ENCODE assay signal across 8 cellular contexts in the genomic region with DNA sequence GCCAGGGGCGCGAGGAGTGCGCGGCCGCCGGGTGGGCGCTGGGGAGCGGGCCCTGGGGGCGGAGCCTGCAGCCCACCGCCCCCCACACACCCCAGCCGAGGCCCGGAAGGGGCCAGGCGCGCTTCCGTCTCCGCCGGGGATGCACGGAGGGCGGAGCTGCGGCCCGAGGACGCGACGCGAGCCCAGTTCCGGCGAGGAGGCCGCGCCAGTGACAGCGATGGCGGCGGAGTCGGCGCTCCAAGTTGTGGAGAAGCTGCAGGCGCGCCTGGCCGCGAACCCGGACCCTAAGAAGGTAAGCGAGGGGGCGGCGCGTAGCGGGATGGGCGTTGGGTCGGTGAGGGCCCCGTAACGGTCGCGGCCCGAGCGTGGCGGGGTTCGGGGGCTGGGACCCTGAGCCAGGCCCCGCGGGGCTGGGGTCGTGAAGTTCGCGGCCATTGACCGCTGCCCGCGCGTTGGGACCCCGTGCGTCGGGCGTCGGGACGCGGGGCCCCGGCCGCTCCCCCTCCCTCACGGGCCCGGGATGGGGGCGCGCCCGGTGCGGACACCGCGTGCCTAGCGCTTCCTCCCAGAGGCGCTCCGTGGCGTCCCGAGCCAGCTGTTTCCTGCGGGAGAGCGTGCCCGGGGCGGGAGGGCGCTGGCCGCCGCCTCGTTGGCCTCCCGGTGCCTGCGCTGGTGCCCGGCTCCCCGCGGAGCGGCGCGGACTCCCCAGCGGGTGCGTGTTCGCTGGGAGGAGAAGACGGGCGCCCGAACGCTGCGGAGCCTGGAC. TPM values are rescaled to one million over a fixed set of nuclear protein-coding genes. Genes with fewer than 3 reads are reported as not detected.
DNase-seq lines count a peak whose midpoint lies in the region; ATAC-seq and TF ChIP-seq lines count a peak whose summit lies in the region.

A gene with protein sequence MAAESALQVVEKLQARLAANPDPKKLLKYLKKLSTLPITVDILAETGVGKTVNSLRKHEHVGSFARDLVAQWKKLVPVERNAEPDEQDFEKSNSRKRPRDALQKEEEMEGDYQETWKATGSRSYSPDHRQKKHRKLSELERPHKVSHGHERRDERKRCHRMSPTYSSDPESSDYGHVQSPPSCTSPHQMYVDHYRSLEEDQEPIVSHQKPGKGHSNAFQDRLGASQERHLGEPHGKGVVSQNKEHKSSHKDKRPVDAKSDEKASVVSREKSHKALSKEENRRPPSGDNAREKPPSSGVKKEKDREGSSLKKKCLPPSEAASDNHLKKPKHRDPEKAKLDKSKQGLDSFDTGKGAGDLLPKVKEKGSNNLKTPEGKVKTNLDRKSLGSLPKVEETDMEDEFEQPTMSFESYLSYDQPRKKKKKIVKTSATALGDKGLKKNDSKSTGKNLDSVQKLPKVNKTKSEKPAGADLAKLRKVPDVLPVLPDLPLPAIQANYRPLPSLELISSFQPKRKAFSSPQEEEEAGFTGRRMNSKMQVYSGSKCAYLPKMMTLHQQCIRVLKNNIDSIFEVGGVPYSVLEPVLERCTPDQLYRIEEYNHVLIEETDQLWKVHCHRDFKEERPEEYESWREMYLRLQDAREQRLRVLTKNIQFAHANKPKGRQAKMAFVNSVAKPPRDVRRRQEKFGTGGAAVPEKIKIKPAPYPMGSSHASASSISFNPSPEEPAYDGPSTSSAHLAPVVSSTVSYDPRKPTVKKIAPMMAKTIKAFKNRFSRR (plus strand): TSS at position 185 of the 766 bp plus-strand sequence. CDS start 33 bp downstream, at position 218.

- BruUV-seq in Panc1 (replicated peaks; lab: Mats Ljungman, UMichigan) = no TSS peak

- POLR2A ChIA-PET in CD8-positive, alpha-beta T cell (lab: Charles Lee) = interaction anchor here (0.9 to 2.7 kb wide), 8 partner anchors 14 to 399 kb away, joined by 3 to 15 read pairs (median 4); a partner anchor contains a TSS
- POLR2A ChIA-PET in Panc1 (lab: Charles Lee) = interaction anchor here (1.0 kb wide), 1 partner anchor 52 kb away, joined by 3 read pairs; no protein-coding TSS in a partner anchor
- POLR2A ChIA-PET in naive thymus-derived CD4-positive, alpha-beta T cell (lab: Charles Lee) = interaction anchor here (0.7 to 4.5 kb wide), 17 partner anchors 8 to 403 kb away, joined by 3 to 30 read pairs (median 3); a partner anchor contains a TSS

- H3K4me1 Mint-ChIP-seq in CD8-positive, alpha-beta T cell (ENCODE audit: low read depth) = peaks cover 48% of the 10 kb centered on the region
- peaks cover 35 to 52% (median 49%) of the 10 kb centered on the region in 7 donors for H3K4me1 Mint-ChIP-seq in naive thymus-derived CD4-positive, alpha-beta T cell
- H3K4me1 Mint-ChIP-seq in stimulated activated naive B cell treated with anti-CD40 and anti-IgM and Interleukin-4, amounts not matched to agents 10 μg/mL and 1 μg/mL and 100 μg/mL, for 72 hours = peaks cover 34 to 53% of the 10 kb centered on the region in 2 donors

- H3K27ac Mint-ChIP-seq in CD8-positive, alpha-beta T cell = peak within 1 kb of the TSS; percentile 93
- peak within 1 kb of the TSS; percentile 80 to 95 (median 91) for H3K27ac Mint-ChIP-seq in naive thymus-derived CD4-positive, alpha-beta T cell
- H3K27ac Mint-ChIP-seq in stimulated activated naive B cell treated with anti-CD40 and anti-IgM and Interleukin-4, amounts not matched to agents 10 μg/mL and 1 μg/mL and 100 μg/mL, for 72 hours = peak within 1 kb of the TSS; percentile 98

- TF ChIP-seq CTCF in CD8-positive, alpha-beta T cell (IDR thresholded peaks at IDR 0.05) = no peak
- no peak for TF ChIP-seq CTCF in Panc1 (IDR thresholded peaks at IDR 0.05)

- peak; percentile 39 to 86 (median 76) for DNase-seq in CD8-positive, alpha-beta T cell
- DNase-seq in Panc1 (ENCODE audit: low read depth, low spot score) = no peak
- peak; percentile 71 for DNase-seq in activated T-helper 1 cell treated with Interleukin-2 at 50 U/mL for 16 hours (ENCODE audit: low read depth)
- DNase-seq in fibroblast of gingiva (ENCODE audit: low read depth) = peak; percentile 64
- DNase-seq in naive thymus-derived CD4-positive, alpha-beta T cell = peak; percentile 68 to 84 (median 77)
- DNase-seq in stimulated activated naive B cell treated with anti-CD40 and anti-IgM and Interleukin-4, amounts not matched to agents 10 μg/mL and 1 μg/mL and 100 μg/mL, for 72 hours = peak; percentile 71

- peaks cover 34% of the 10 kb centered on the region for H3K4me1 ChIP-seq in CD8-positive, alpha-beta T cell (ENCODE audit: insufficient read depth, low read length)
- H3K4me1 ChIP-seq in Panc1 (ENCODE audit: control insufficient read depth, insufficient read depth, low read length) = peaks cover 30% of the 10 kb centered on the region
- peaks cover 22 to 39% of the 10 kb centered on the region in 2 donors for H3K4me1 ChIP-seq in naive thymus-derived CD4-positive, alpha-beta T cell (ENCODE audit: control insufficient read depth in 2 of 2, insufficient read depth in 2 of 2, low read length in 2 of 2)

- H3K9me3 Mint-ChIP-seq in CD8-positive, alpha-beta T cell = no peaks in the 10 kb centered on the region
- H3K9me3 Mint-ChIP-seq in naive thymus-derived CD4-positive, alpha-beta T cell = no peaks in the 10 kb centered on the region
- H3K9me3 Mint-ChIP-seq in stimulated activated naive B cell treated with anti-CD40 and anti-IgM and Interleukin-4, amounts not matched to agents 10 μg/mL and 1 μg/mL and 100 μg/mL, for 72 hours = no peaks in the 10 kb centered on the region

- H3K4me3 Mint-ChIP-seq in CD8-positive, alpha-beta T cell = peak within 1 kb of the TSS; percentile 91
- peak within 1 kb of the TSS; percentile 90 to 93 (median 92) for H3K4me3 Mint-ChIP-seq in naive thymus-derived CD4-positive, alpha-beta T cell
- H3K4me3 Mint-ChIP-seq in stimulated activated naive B cell treated with anti-CD40 and anti-IgM and Interleukin-4, amounts not matched to agents 10 μg/mL and 1 μg/mL and 100 μg/mL, for 72 hours = peak within 1 kb of the TSS; percentile 92 to 95

- CTCF ChIA-PET in CD8-positive, alpha-beta T cell (lab: Charles Lee) = interaction anchor here (1.4 kb wide), 1 partner anchor 52 kb away, joined by 3 read pairs; a partner anchor contains a TSS
- CTCF ChIA-PET in Panc1 (lab: Charles Lee) = interaction anchor here (0.6 to 0.7 kb wide), 3 partner anchors 8 to 153 kb away, joined by 3 to 4 read pairs (median 3); no protein-coding TSS in a partner anchor
- CTCF ChIA-PET in naive thymus-derived CD4-positive, alpha-beta T cell (lab: Charles Lee) = interaction anchor here (0.6 kb wide), 2 partner anchors 31 to 247 kb away, joined by 3 to 4 read pairs; no protein-coding TSS in a partner anchor

- peak within 1 kb of the TSS; percentile 91 for H3K4me3 ChIP-seq in CD8-positive, alpha-beta T cell (ENCODE audit: low read depth, low read length)
- peak within 1 kb of the TSS; percentile 87 to 90 for H3K4me3 ChIP-seq in Panc1 (ENCODE audit: low read depth in 2 of 2, low read length in 2 of 2)
- H3K4me3 ChIP-seq in naive thymus-derived CD4-positive, alpha-beta T cell (ENCODE audit: low read length) = peak within 1 kb of the TSS; percentile 87

- no peaks in the 10 kb centered on the region for H3K27me3 ChIP-seq in CD8-positive, alpha-beta T cell (ENCODE audit: insufficient read depth, low read length)
- no peaks in the 10 kb centered on the region for H3K27me3 ChIP-seq in Panc1 (ENCODE audit: control insufficient read depth, insufficient read depth, low read length)
- no peaks in the 10 kb centered on the region for H3K27me3 ChIP-seq in naive thymus-derived CD4-positive, alpha-beta T cell (ENCODE audit: control insufficient read depth in 2 of 2, insufficient read depth in 2 of 2, low read length in 2 of 2)

- H3K27me3 Mint-ChIP-seq in CD8-positive, alpha-beta T cell (ENCODE audit: low read depth) = no peaks in the 10 kb centered on the region
- H3K27me3 Mint-ChIP-seq in naive thymus-derived CD4-positive, alpha-beta T cell = no peaks in the 10 kb centered on the region
- H3K27me3 Mint-ChIP-seq in stimulated activated naive B cell treated with anti-CD40 and anti-IgM and Interleukin-4, amounts not matched to agents 10 μg/mL and 1 μg/mL and 100 μg/mL, for 72 hours = no peaks in the 10 kb centered on the region

- H3K27ac ChIP-seq in CD8-positive, alpha-beta T cell (ENCODE audit: low read depth, low read length) = peak within 1 kb of the TSS; percentile 84
- peak within 1 kb of the TSS; percentile 94 for H3K27ac ChIP-seq in Panc1 (ENCODE audit: low read length)
- H3K27ac ChIP-seq in naive thymus-derived CD4-positive, alpha-beta T cell (ENCODE audit: low read depth, low read length) = peak within 1 kb of the TSS; percentile 96

- in situ Hi-C loops in Panc1 (cut with HindIII; ENCODE audit: low pct_unique_long_range_greater_than_20kb, low sequenced_read_pairs) = no loop called here

- H3K36me3 Mint-ChIP-seq in CD8-positive, alpha-beta T cell = peaks cover 23% of the 10 kb centered on the region
- peaks cover 0 to 7% (median 0%) of the 10 kb centered on the region in 5 donors for H3K36me3 Mint-ChIP-seq in naive thymus-derived CD4-positive, alpha-beta T cell
- H3K36me3 Mint-ChIP-seq in stimulated activated naive B cell treated with anti-CD40 and anti-IgM and Interleukin-4, amounts not matched to agents 10 μg/mL and 1 μg/mL and 100 μg/mL, for 72 hours = peaks cover 17 to 21% of the 10 kb centered on the region in 2 donors

- no peaks in the 10 kb centered on the region for H3K9me3 ChIP-seq in CD8-positive, alpha-beta T cell (ENCODE audit: low read length)
- no peaks in the 10 kb centered on the region for H3K9me3 ChIP-seq in Panc1 (ENCODE audit: control insufficient read depth, insufficient read depth, low read depth, low read length)
- no peaks in the 10 kb centered on the region for H3K9me3 ChIP-seq in naive thymus-derived CD4-positive, alpha-beta T cell (ENCODE audit: control insufficient read depth in 2 of 3, low read length in 3 of 3)

- peak; percentile 95 for ATAC-seq in CD8-positive, alpha-beta T cell
- ATAC-seq in GM19351 (IDR thresholded peaks at IDR 0.05; ENCODE audit: unreplicated experiment) = peak; percentile 74
- peak; percentile 61 for ATAC-seq in HG03565 (IDR thresholded peaks at IDR 0.05; ENCODE audit: unreplicated experiment)
- peak; percentile 95 for ATAC-seq in Panc1
- peak; percentile 98 for ATAC-seq in naive thymus-derived CD4-positive, alpha-beta T cell
- peak; percentile 92 to 95 for ATAC-seq in stimulated activated naive B cell treated with anti-CD40 and anti-IgM and Interleukin-4, amounts not matched to agents 10 μg/mL and 1 μg/mL and 100 μg/mL, for 72 hours (replicated peaks)

- intact Hi-C loops in CD8-positive, alpha-beta T cell (cut with DNase I, micrococcal nuclease) = loop anchor here (1.0 to 2.0 kb wide), 4 partner anchors 35 to 57 kb away; a partner anchor contains a TSS
- intact Hi-C loops in Panc1 (cut with micrococcal nuclease; ENCODE audit: unreplicated experiment) = loop anchor here (5.0 kb wide), 1 partner anchor 36 kb away; no protein-coding TSS in a partner anchor
- intact Hi-C loops in naive thymus-derived CD4-positive, alpha-beta T cell (cut with micrococcal nuclease) = loop anchor here (1.0 to 10.0 kb wide), 8 partner anchors 35 to 375 kb away; a partner anchor contains a TSS

- H3K36me3 ChIP-seq in CD8-positive, alpha-beta T cell (ENCODE audit: insufficient read depth, low read length) = no peaks in the 10 kb centered on the region
- H3K36me3 ChIP-seq in Panc1 (ENCODE audit: control insufficient read depth, insufficient read depth, low read length) = peaks cover 4% of the 10 kb centered on the region
- H3K36me3 ChIP-seq in naive thymus-derived CD4-positive, alpha-beta T cell (ENCODE audit: control insufficient read depth in 2 of 3, insufficient read depth in 3 of 3, low read length in 3 of 3) = peaks cover 0 to 7% (median 0%) of the 10 kb centered on the region in 3 experiments

RNA-seq across cellular contexts. Expression of the gene that starts here (rescaled TPM):
- 10 to 100 TPM; 41.5 to 43.3 TPM for total RNA-seq in CD8-positive, alpha-beta T cell
- 58.5 TPM for total RNA-seq in Panc1 (2021; ENCODE audit: unreplicated experiment)
- 25.6 TPM for polyA plus RNA-seq in Panc1 (2012; ENCODE audit: insufficient read length)
- total RNA-seq in naive thymus-derived CD4-positive, alpha-beta T cell = 10 to 100 TPM; 28.0 to 36.1 (median 30.4) TPM
- 10 to 100 TPM; 20.3 to 30.8 TPM for polyA plus RNA-seq in naive thymus-derived CD4-positive, alpha-beta T cell
